1 cellular context compared by ENCODE assay signal in genomic region chr15:66429117-66429516, GRCh38.
TF ChIP-seq lines count a peak whose summit lies in the region.

No MANE protein-coding gene starts in this region.

TF ChIP-seq in WTC11, 78 proteins besides CTCF, POLR2A, EP300 and RAD21 (continued from another document):
- TF ChIP-seq ZSCAN18 (CRISPR knock-in tag; IDR thresholded peaks at IDR 0.05) (no peak), MAX (CRISPR knock-in tag; IDR thresholded peaks at IDR 0.05) (no peak), ZNF232 (CRISPR knock-in tag; IDR thresholded peaks at IDR 0.05) (no peak), FOXP4 (CRISPR knock-in tag; IDR thresholded peaks at IDR 0.05) (no peak), GTF2I (CRISPR knock-in tag; conservative IDR thresholded peaks at IDR 0.05) (no peak), ZNF317 (CRISPR knock-in tag; IDR thresholded peaks at IDR 0.05; ENCODE audit: borderline replicate concordance, low read depth) (no peak), SMAD4 (CRISPR knock-in tag; IDR thresholded peaks at IDR 0.05) (no peak), ETV6 (CRISPR knock-in tag; IDR thresholded peaks at IDR 0.05) (no peak), ZNF416 (CRISPR knock-in tag; IDR thresholded peaks at IDR 0.05) (no peak), NFATC4 (CRISPR knock-in tag; IDR thresholded peaks at IDR 0.05) (no peak)
